ENCODE assay signal across 8 cellular contexts in genomic region chr5:129905467-129906176, GRCh38. TPM values are rescaled to one million over a fixed set of nuclear protein-coding genes. Genes with fewer than 3 reads are reported as not detected.
A peak's percentile ranks its signal among the peaks of the same experiment; 100 is the strongest.
DNase-seq lines count a peak whose midpoint lies in the region; ATAC-seq and TF ChIP-seq lines count a peak whose summit lies in the region.

No MANE protein-coding gene starts in this region.

- peak overlapping the region; percentile 94 for H3K4me2 ChIP-seq in neuronal stem cell (ENCODE audit: insufficient read depth, low read length, poor library complexity, severe bottlenecking)

- H3K27ac Mint-ChIP-seq in T-helper 2 cell treated with Interferon-gamma antibody and Interleukin-4, amounts not matched to agents 5 μg/mL and 100 μg/mL, for 36 hours: no peak overlapping the region

- H3K4me3 ChIP-seq in fibroblast of the aortic adventitia (ENCODE audit: low read depth, low read length) (peak overlapping the region; percentile 68), neuronal stem cell (ENCODE audit: low read length in 2 of 2) (peak overlapping the region; percentile 59 to 85)

- H3K4me1 ChIP-seq in neuronal stem cell (ENCODE audit: control insufficient read depth in 2 of 2, insufficient read depth in 1 of 2, low read depth in 1 of 2, low read length in 2 of 2): peaks cover 7 to 10% of the 10 kb centered on the region in 2 donors

- no peaks in the 10 kb centered on the region for H3K36me3 ChIP-seq in neuronal stem cell (replicated peaks in 1 of 2; ENCODE audit: control insufficient read depth in 2 of 2, insufficient read depth in 2 of 2, low read length in 2 of 2)

- no peak for TF ChIP-seq CTCF in fibroblast of the aortic adventitia (IDR thresholded peaks at IDR 0.05; ENCODE audit: insufficient read depth, low read length)

- no peak overlapping the region for H2BK12ac ChIP-seq in neuronal stem cell (ENCODE audit: low read length)

- no peaks in the 10 kb centered on the region for H3K79me1 ChIP-seq in neuronal stem cell (ENCODE audit: low read depth, low read length)

- H4K91ac ChIP-seq in neuronal stem cell (ENCODE audit: low read depth, low read length, poor library complexity): no peak overlapping the region

- peaks cover 11% of the 10 kb centered on the region for H3K4me1 Mint-ChIP-seq in T-helper 2 cell treated with Interferon-gamma antibody and Interleukin-4, amounts not matched to agents 5 μg/mL and 100 μg/mL, for 36 hours (ENCODE audit: low read depth)

- H2BK5ac ChIP-seq in neuronal stem cell (ENCODE audit: low read length): peak overlapping the region; percentile 24

- peaks cover 2% of the 10 kb centered on the region for H3K36me3 Mint-ChIP-seq in T-helper 2 cell treated with Interferon-gamma antibody and Interleukin-4, amounts not matched to agents 5 μg/mL and 100 μg/mL, for 36 hours (ENCODE audit: low read depth)

- H2AFZ ChIP-seq in neuronal stem cell (ENCODE audit: low read length): peak overlapping the region; percentile 100

- H3K9ac ChIP-seq in neuronal stem cell (ENCODE audit: low read depth, low read length, poor library complexity): peak overlapping the region; percentile 24

- no peak overlapping the region for H2BK120ac ChIP-seq in neuronal stem cell (ENCODE audit: low read depth, low read length)

- peaks cover 3 to 48% (median 23%) of the 10 kb centered on the region in 3 experiments for H3K27me3 ChIP-seq in neuronal stem cell (ENCODE audit: control insufficient read depth in 3 of 3, insufficient read depth in 3 of 3, low read depth in 1 of 3, low read length in 3 of 3)

- H3K27me3 Mint-ChIP-seq in T-helper 2 cell treated with Interferon-gamma antibody and Interleukin-4, amounts not matched to agents 5 μg/mL and 100 μg/mL, for 36 hours (ENCODE audit: low read depth): peaks cover 52% of the 10 kb centered on the region

- H3K27ac ChIP-seq in neuronal stem cell (replicated peaks; ENCODE audit: low read length): no peak overlapping the region

- ATAC-seq in GM18520 (IDR thresholded peaks at IDR 0.05; ENCODE audit: unreplicated experiment): no peak
- no peak for ATAC-seq in HG02623 (IDR thresholded peaks at IDR 0.05; ENCODE audit: unreplicated experiment)

- peak overlapping the region; percentile 38 for H3K14ac ChIP-seq in neuronal stem cell (ENCODE audit: low read length)

- peak overlapping the region; percentile 76 for H3K18ac ChIP-seq in neuronal stem cell (ENCODE audit: low read length)

- H3K9me3 ChIP-seq in neuronal stem cell (replicated peaks in 1 of 2; ENCODE audit: control insufficient read depth in 2 of 2, insufficient read depth in 1 of 2, low read depth in 1 of 2, low read length in 2 of 2): no peaks in the 10 kb centered on the region

- H3K4ac ChIP-seq in neuronal stem cell (ENCODE audit: low read length): no peak overlapping the region

- no peak overlapping the region for H2BK15ac ChIP-seq in neuronal stem cell (ENCODE audit: low read length)

- no peak overlapping the region for H4K8ac ChIP-seq in neuronal stem cell (ENCODE audit: low read depth, low read length)

- WGBS in neuronal stem cell (ENCODE audit: extremely low coverage in 2 of 2, insufficient read length in 2 of 2, insufficient replicate concordance in 1 of 2), 2 donors: no CpG with 5 or more reads among the region's 39 CpGs

- H3K23ac ChIP-seq in neuronal stem cell (ENCODE audit: low read depth, low read length, poor library complexity): no peak overlapping the region

- H2AK5ac ChIP-seq in neuronal stem cell (ENCODE audit: low read depth, low read length): no peak overlapping the region

- no peaks in the 10 kb centered on the region for H3K9me3 Mint-ChIP-seq in T-helper 2 cell treated with Interferon-gamma antibody and Interleukin-4, amounts not matched to agents 5 μg/mL and 100 μg/mL, for 36 hours

- peak; percentile 16 for DNase-seq in H4 (ENCODE audit: low spot score)
- no peak for DNase-seq in T-helper 2 cell treated with Interferon-gamma antibody and Interleukin-4, amounts not matched to agents 5 μg/mL and 100 μg/mL, for 36 hours (ENCODE audit: low spot score)
- DNase-seq in fibroblast of the aortic adventitia (ENCODE audit: low read depth): no peak
- peak; percentile 32 for DNase-seq in neuronal stem cell (ENCODE audit: low spot score)
- no peak for DNase-seq in stimulated activated naive CD4-positive, alpha-beta T cell (lab: John Stamatoyannopoulos, UW)
- DNase-seq in inferior parietal cortex (ENCODE audit: extremely low spot score): no peak

- H3K4me3 Mint-ChIP-seq in T-helper 2 cell treated with Interferon-gamma antibody and Interleukin-4, amounts not matched to agents 5 μg/mL and 100 μg/mL, for 36 hours: peak overlapping the region; percentile 70

RNA-seq across cellular contexts. Expression of gene CHSY3, which starts 1.4 kb away (rescaled TPM):
- 9.3 and 9.8 TPM in 2 replicates for total RNA-seq in H4 (2014; rRNA removed; shearing (Covaris generic))
- total RNA-seq in fibroblast of the aortic adventitia (ENCODE audit: low replicate concordance): 2.9 and 17.8 TPM in 2 replicates
- polyA plus RNA-seq in neuronal stem cell (2013, experiment 1 of 2): 0.43 TPM
- polyA plus RNA-seq in neuronal stem cell (2013, experiment 2 of 2): 0.35 TPM

Comparison
In these comparisons a context has a peak if more than half of its experiments do, and no peak if none do; other contexts are left out.
1. DNase-seq: peak in H4 (single experiment) and neuronal stem cell (single experiment); none in T-helper 2 cell treated with Interferon-gamma antibody and Interleukin-4, amounts not matched to agents 5 μg/mL and 100 μg/mL, for 36 hours (single experiment), fibroblast of the aortic adventitia (single experiment), stimulated activated naive CD4-positive, alpha-beta T cell (0 of 6) and inferior parietal cortex (single experiment).